Comparison of ENCODE assay signal across 9 cellular contexts in genomic region chr6:15017251-15017650, GRCh38.
A peak's percentile ranks its signal among the peaks of the same experiment; 100 is the strongest.
DNase-seq lines count a peak whose midpoint lies in the region; ATAC-seq, FAIRE-seq and TF ChIP-seq lines count a peak whose summit lies in the region.
"Had no signal": no experiment of that assay in that cellular context is flagged by ENCODE, and none has a peak within 500 bp of the region (broad histone marks: within the 10 kb centered on the region; RNA-seq: fewer than 3 reads in every experiment).

No MANE protein-coding gene starts in this region.

- peak; percentile 13 for FAIRE-seq in GM12878 (lab: Jason Lieb, UNC)

- peaks cover 12% of the 10 kb centered on the region; the same call in 1 of the 2 replicates for H3K4me1 Mint-ChIP-seq in HFFc6 (ENCODE audit: low read depth)
- peaks cover 44% of the 10 kb centered on the region for H3K4me1 Mint-ChIP-seq in mesothelial cell of epicardium

- TF ChIP-seq CTCF in DND-41 (IDR thresholded peaks at IDR 0.05; ENCODE audit: borderline replicate concordance, extremely low read depth, low read length, poor library complexity, severe bottlenecking) (no peak), HFFc6 (IDR thresholded peaks at IDR 0.05) (no peak), GM12878 (IDR thresholded peaks at IDR 0.05 in 2 of 3, conservative IDR thresholded peaks at IDR 0.05 in 1 of 3; ENCODE audit: control insufficient read depth in 2 of 3, extremely low read depth in 1 of 3, insufficient read depth in 1 of 3, low read depth in 3 of 3, low read length in 3 of 3) (no peak), mesothelial cell of epicardium (IDR thresholded peaks at IDR 0.05; ENCODE audit: unreplicated experiment) (no peak)

- BruUV-seq in GM12878 (replicated peaks; lab: Mats Ljungman, UMichigan) = no TSS peak

- H3K27ac Mint-ChIP-seq in HFFc6 (no peak overlapping the region), mesothelial cell of epicardium (peak overlapping the region; percentile 44)

- in situ Hi-C loops in GM12878 (cut with MboI) = no loop called here

- intact Hi-C loops in GM12878 (cut with micrococcal nuclease; ENCODE audit: unreplicated experiment) = no loop called here

- H3K9me3 ChIP-seq in DND-41 (ENCODE audit: insufficient read depth, low read length, severe bottlenecking) (no peaks in the 10 kb centered on the region), GM12878 (replicated peaks; ENCODE audit: control insufficient read depth, insufficient read depth, low read length) (no peaks in the 10 kb centered on the region)

- H3K27ac ChIP-seq in DND-41 (ENCODE audit: low read length) = no peak overlapping the region
- no peak overlapping the region for H3K27ac ChIP-seq in GM12878 (ENCODE audit: control insufficient read depth, insufficient read depth)

- no peaks in the 10 kb centered on the region for H3K36me3 Mint-ChIP-seq in HFFc6 (ENCODE audit: low read depth)
- no peaks in the 10 kb centered on the region for H3K36me3 Mint-ChIP-seq in mesothelial cell of epicardium

- H3K36me3 ChIP-seq in DND-41 (ENCODE audit: insufficient read depth, low read length) (no peaks in the 10 kb centered on the region), GM12878 (ENCODE audit: control insufficient read depth in 2 of 2, insufficient read depth in 2 of 2, low read length in 1 of 2) (no peaks in the 10 kb centered on the region)

- peak overlapping the region; percentile 40 for H3K4me3 Mint-ChIP-seq in HFFc6
- H3K4me3 Mint-ChIP-seq in mesothelial cell of epicardium = peak overlapping the region; percentile 33

- SMC1A ChIA-PET in GM12878 (lab: Charles Lee; ENCODE audit: uncharacterized antibody, unreplicated experiment) = interaction anchor here (1.6 kb wide), 1 partner anchor 143 kb away, joined by 3 read pairs; no protein-coding TSS in a partner anchor

- TF ChIP-seq RAD21 in GM12878 (IDR thresholded peaks at IDR 0.05; ENCODE audit: insufficient read depth, low read depth, low read length) = no peak

- no peaks in the 10 kb centered on the region for H3K4me1 ChIP-seq in DND-41 (ENCODE audit: insufficient read depth, low read length)
- H3K4me1 ChIP-seq in GM12878 (ENCODE audit: control insufficient read depth, insufficient read depth, low read length) = peaks cover 8% of the 10 kb centered on the region

- no peak for TF ChIP-seq POLR2A in GM12878 (IDR thresholded peaks at IDR 0.05; ENCODE audit: low read depth, low read length)

- H3K27me3 ChIP-seq in DND-41 (ENCODE audit: insufficient read depth, low read length, poor library complexity) = no peaks in the 10 kb centered on the region
- H3K27me3 ChIP-seq in GM12878 (replicated peaks in 1 of 2; ENCODE audit: control insufficient read depth in 2 of 2, insufficient read depth in 2 of 2, low read length in 1 of 2) = no peaks in the 10 kb centered on the region

- CTCF ChIA-PET in GM12878 (lab: Yijun Ruan, JAX) = interaction anchor here (0.7 kb wide), 1 partner anchor 308 kb away, joined by 3 read pairs; no protein-coding TSS in a partner anchor

- H3K9ac ChIP-seq in DND-41 (ENCODE audit: low read depth, low read length) (no peak overlapping the region), GM12878 (ENCODE audit: control insufficient read depth, insufficient read depth, low read length) (no peak overlapping the region)

- no peak overlapping the region for H3K4me2 ChIP-seq in DND-41 (ENCODE audit: insufficient read depth, low read length)
- peak overlapping the region; percentile 44; the same call in 1 of the 2 replicates for H3K4me2 ChIP-seq in GM12878 (ENCODE audit: control insufficient read depth, insufficient read depth)

- H4K20me1 ChIP-seq in DND-41 (ENCODE audit: insufficient read depth, low read length) (no peaks in the 10 kb centered on the region), GM12878 (ENCODE audit: control insufficient read depth, insufficient read depth) (no peaks in the 10 kb centered on the region)

- ATAC-seq in DND-41 (ENCODE audit: insufficient read depth, low read depth) = peak; percentile 53; the same call in 1 of the 3 replicates
- peak; percentile 38; the same call in 1 of the 3 replicates for ATAC-seq in GM12878
- no peak for ATAC-seq in GM18873 (IDR thresholded peaks at IDR 0.05; ENCODE audit: low FRiP score, unreplicated experiment)
- no peak for ATAC-seq in GM21367 (IDR thresholded peaks at IDR 0.05; ENCODE audit: unreplicated experiment)

- WGBS in GM12878 (ENCODE audit: insufficient coverage, insufficient replicate concordance, low lambda C conversion rate, missing lambda C conversion rate) = 18% methylated on average over 10 of the region's 10 CpGs

- POLR2A ChIA-PET in GM12878 (lab: Charles Lee) = interaction anchor here (0.5 kb wide), 1 partner anchor 375 kb away, joined by 3 read pairs; no protein-coding TSS in a partner anchor

- H2AFZ ChIP-seq in DND-41 (ENCODE audit: low read depth, low read length) = no peak overlapping the region
- H2AFZ ChIP-seq in GM12878 (ENCODE audit: control insufficient read depth, low read depth, low read length) = no peak overlapping the region; the same call in 1 of the 2 replicates

- TF ChIP-seq EP300 in GM12878 (IDR thresholded peaks at IDR 0.05; ENCODE audit: borderline replicate concordance in 1 of 2, control insufficient read depth in 1 of 2, low read depth in 2 of 2, low read length in 2 of 2) = no peak

- H3K4me3 ChIP-seq in DND-41 (ENCODE audit: low read depth in 1 of 2, low read length in 2 of 2) (no peak overlapping the region), GM12878 (no peak overlapping the region)

- H3K9me3 Mint-ChIP-seq in HFFc6 = no peaks in the 10 kb centered on the region; the same call in 1 of the 2 replicates
- peaks cover 3% of the 10 kb centered on the region for H3K9me3 Mint-ChIP-seq in mesothelial cell of epicardium

- DNase-seq in DND-41 (peak; percentile 10), HFFc6 (no peak), GM12878 (ENCODE audit: low read depth, low spot score) (no peak), mesothelial cell of epicardium (ENCODE audit: low spot score in 2 of 2, unreplicated experiment in 2 of 2) (no peak), HuH-7 (ENCODE audit: low spot score) (no peak), glomerular visceral epithelial cell (ENCODE audit: extremely low spot score) (no peak)
- DNase-seq: activated T-cell treated with anti-CD3 and anti-CD28 coated beads for 4 hours had no signal

- H3K27me3 Mint-ChIP-seq in HFFc6 (ENCODE audit: insufficient read depth) (peaks cover 25% of the 10 kb centered on the region), mesothelial cell of epicardium (ENCODE audit: low read depth) (peaks cover 25% of the 10 kb centered on the region)

- no peaks in the 10 kb centered on the region for H3K79me2 ChIP-seq in DND-41 (ENCODE audit: insufficient read depth, low read length)
- H3K79me2 ChIP-seq in GM12878 (ENCODE audit: control insufficient read depth, insufficient read depth, low read length) = no peaks in the 10 kb centered on the region

- RAD21 ChIA-PET in GM12878 (lab: Charles Lee; ENCODE audit: unreplicated experiment) = no interaction called here

TF ChIP-seq in GM12878, 131 proteins besides CTCF, POLR2A, EP300 and RAD21:
- TF ChIP-seq JUND (IDR thresholded peaks at IDR 0.05; ENCODE audit: low read depth, low read length) (no peak), BMI1 (IDR thresholded peaks at IDR 0.05; ENCODE audit: borderline replicate concordance) (no peak), E2F8 (IDR thresholded peaks at IDR 0.05; ENCODE audit: low read depth, partially characterized antibody) (no peak), TCF3 (IDR thresholded peaks at IDR 0.05; ENCODE audit: borderline replicate concordance, insufficient read depth, low read depth, low read length) (no peak), HDAC6 (IDR thresholded peaks at IDR 0.05; ENCODE audit: unreplicated experiment) (no peak), BCL11A (IDR thresholded peaks at IDR 0.05; ENCODE audit: low read depth, low read length) (no peak), HDAC2 (IDR thresholded peaks at IDR 0.05) (no peak), TCF7 (IDR thresholded peaks at IDR 0.05; ENCODE audit: borderline replicate concordance) (no peak)

Comparison
In these comparisons a context has a peak if more than half of its experiments do, and no peak if none do; other contexts are left out.
1. ATAC-seq: peak in DND-41 (single experiment) and GM12878 (single experiment); none in GM18873 (single experiment) and GM21367 (single experiment).